8 cellular contexts compared by ENCODE assay signal in genomic region chr18:11752116-11752911, GRCh38.
A peak's percentile ranks its signal among the peaks of the same experiment; 100 is the strongest.
DNase-seq lines count a peak whose midpoint lies in the region; ATAC-seq and TF ChIP-seq lines count a peak whose summit lies in the region.

No MANE protein-coding gene starts in this region.

- no peaks in the 10 kb centered on the region; the same call in 1 of the 2 replicates for H3K36me3 ChIP-seq in GM23338 (ENCODE audit: insufficient read depth)
- no peaks in the 10 kb centered on the region for H3K36me3 ChIP-seq in WERI-Rb-1

- H3K4me1 Mint-ChIP-seq in GM23338, result peaks cover 13% of the 10 kb centered on the region
- H3K4me1 Mint-ChIP-seq in T-cell, result peaks cover 6 to 13% (median 10%) of the 10 kb centered on the region in 3 donors

- peak overlapping the region; percentile 81 for H3K4me3 Mint-ChIP-seq in GM23338
- peak overlapping the region; percentile 56 to 71 (median 70) for H3K4me3 Mint-ChIP-seq in T-cell

- peak overlapping the region; percentile 88 for H3K4me2 ChIP-seq in GM23338

- H3K36me3 Mint-ChIP-seq in GM23338 (ENCODE audit: low read depth) (peaks cover 5% of the 10 kb centered on the region; the same call in 2 of the 3 replicates), T-cell (no peaks in the 10 kb centered on the region)

- POLR2A ChIA-PET in T-cell (lab: Charles Lee), result no interaction called here

- peaks cover 4% of the 10 kb centered on the region; the same call in 1 of the 3 replicates for H3K9me3 Mint-ChIP-seq in GM23338
- H3K9me3 Mint-ChIP-seq in T-cell, result no peaks in the 10 kb centered on the region

- H3K27ac ChIP-seq in GM23338 (ENCODE audit: low read depth) (no peak overlapping the region), foreskin keratinocyte (no peak overlapping the region), WERI-Rb-1 (no peak overlapping the region)

- ATAC-seq in GM23338 (peak; percentile 72), T-cell (replicated peaks in 1 of 4) (no peak), foreskin keratinocyte (peak; percentile 64), GM21529 (IDR thresholded peaks at IDR 0.05; ENCODE audit: unreplicated experiment) (no peak), GM18520 (IDR thresholded peaks at IDR 0.05; ENCODE audit: unreplicated experiment) (no peak)

- 0 out of 2 replicates have a peak, but pooled peaks cover 3% of the 10 kb centered on the region for H3F3A ChIP-seq in GM23338 (replicated peaks; ENCODE audit: low read depth)

- no peaks in the 10 kb centered on the region for H4K20me1 ChIP-seq in GM23338 (replicated peaks; ENCODE audit: insufficient read depth)

- H3K27me3 Mint-ChIP-seq in GM23338 (ENCODE audit: insufficient read depth, low read depth, poor library complexity) (peaks cover 34% of the 10 kb centered on the region), T-cell (peaks cover 44 to 63% of the 10 kb centered on the region in 2 donors)

- peak overlapping the region; percentile 73 for H3K4me3 ChIP-seq in GM23338
- H3K4me3 ChIP-seq in WERI-Rb-1 (ENCODE audit: low read depth, low read length), result no peak overlapping the region

- peak overlapping the region; percentile 99 for H2AFZ ChIP-seq in GM23338

- no peaks in the 10 kb centered on the region for H3K79me2 ChIP-seq in GM23338 (replicated peaks; ENCODE audit: insufficient read depth)

- H3K9me3 ChIP-seq in WERI-Rb-1 (ENCODE audit: severe bottlenecking), result no peaks in the 10 kb centered on the region

- no peaks in the 10 kb centered on the region; the same call in 1 of the 2 replicates for H3K9me2 ChIP-seq in GM23338 (ENCODE audit: insufficient read depth)

- peaks cover 42% of the 10 kb centered on the region for H3K27me3 ChIP-seq in GM23338 (ENCODE audit: insufficient read depth)
- H3K27me3 ChIP-seq in foreskin keratinocyte, result peaks cover 80% of the 10 kb centered on the region
- no peaks in the 10 kb centered on the region for H3K27me3 ChIP-seq in WERI-Rb-1 (ENCODE audit: insufficient read depth, low read depth, severe bottlenecking)

- no peak overlapping the region for H3K27ac Mint-ChIP-seq in GM23338
- H3K27ac Mint-ChIP-seq in T-cell, result no peak overlapping the region

- peaks cover 6% of the 10 kb centered on the region; the same call in 1 of the 2 replicates for H3K4me1 ChIP-seq in GM23338 (ENCODE audit: insufficient read depth)
- no peaks in the 10 kb centered on the region for H3K4me1 ChIP-seq in foreskin keratinocyte

- CTCF ChIA-PET in T-cell (lab: Charles Lee), result no interaction called here

- no peak for TF ChIP-seq CTCF in GM23338 (conservative IDR thresholded peaks at IDR 0.05; ENCODE audit: low read depth in 2 of 2)
- no peak for TF ChIP-seq CTCF in foreskin keratinocyte (conservative IDR thresholded peaks at IDR 0.05)
- no peak for TF ChIP-seq CTCF in WERI-Rb-1 (IDR thresholded peaks at IDR 0.05; ENCODE audit: low read depth, low read length)

- DNase-seq in GM23338 (ENCODE audit: low spot score), result peak; percentile 75
- peak in 1 of 34 experiments; percentile 8 for DNase-seq in T-cell
- peak in 1 of 2 donors; percentile 32 for DNase-seq in foreskin keratinocyte
- peak; percentile 81 for DNase-seq in retina
- DNase-seq in WERI-Rb-1, result no peak
- no peak for DNase-seq in stimulated activated naive CD4-positive, alpha-beta T cell treated with Interleukin-2 at 50 U/mL for 16 hours (lab: John Stamatoyannopoulos, UW)

TF ChIP-seq in GM23338, 12 proteins besides CTCF, POLR2A, EP300 and RAD21:
- TF ChIP-seq POLR2AphosphoS5 (IDR thresholded peaks at IDR 0.05; ENCODE audit: low read depth), result no peak
- TF ChIP-seq ETS1 (IDR thresholded peaks at IDR 0.05), result no peak
- TF ChIP-seq CREB1 (CRISPR knock-in tag; IDR thresholded peaks at IDR 0.05; ENCODE audit: low read depth), result peak; percentile 39
- TF ChIP-seq REST (IDR thresholded peaks at IDR 0.05; ENCODE audit: unreplicated experiment), result no peak
- no peak for TF ChIP-seq NANOG (IDR thresholded peaks at IDR 0.05; ENCODE audit: borderline replicate concordance)
- no peak for TF ChIP-seq EZH2phosphoT487 (IDR thresholded peaks at IDR 0.05; ENCODE audit: unreplicated experiment)

Comparison
In these comparisons a context has a peak if more than half of its experiments do, and no peak if none do; other contexts are left out.
1. ATAC-seq: peak in GM23338 (single experiment) and foreskin keratinocyte (single experiment); none in T-cell (0 of 4), GM21529 (single experiment) and GM18520 (single experiment).
2. DNase-seq: peak in GM23338 (single experiment) and retina (single experiment); none in WERI-Rb-1 (single experiment) and stimulated activated naive CD4-positive, alpha-beta T cell treated with Interleukin-2 at 50 U/mL for 16 hours (single experiment).